Comparison of ENCODE assay signal across 32 cellular contexts in the genomic region with DNA sequence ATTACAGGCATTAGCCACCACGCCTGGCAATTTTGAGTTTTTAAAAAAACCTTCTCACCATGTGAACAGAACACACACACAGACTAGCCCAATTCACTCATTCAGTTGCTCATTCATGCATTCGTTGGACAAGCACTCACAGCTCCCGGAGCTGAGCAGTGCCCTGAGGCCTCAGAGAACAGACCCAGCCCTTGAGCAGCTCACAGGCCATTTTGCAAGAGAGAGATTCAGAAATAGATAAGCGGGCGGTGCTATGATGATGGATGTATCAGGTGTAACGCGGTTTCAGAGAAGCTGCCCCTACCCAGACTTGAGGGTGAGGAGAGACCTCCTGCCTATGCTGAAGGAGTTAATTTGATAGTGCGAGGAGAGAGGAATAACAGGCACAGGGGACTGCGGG. TPM values are rescaled to one million over a fixed set of nuclear protein-coding genes. Genes with fewer than 3 reads are reported as not detected.
"Had no signal": no experiment of that assay in that cellular context is flagged by ENCODE, and none has a peak within 500 bp of the region (broad histone marks: within the 10 kb centered on the region; RNA-seq: fewer than 3 reads in every experiment).

No MANE protein-coding gene starts in this region.

- H3K9me3 Mint-ChIP-seq: activated naive CD4-positive, alpha-beta T cell treated with anti-CD3 and anti-CD28 coated beads, Interleukin-2, amount 10 ng/mL, durations not matched to agents 7 days and 5 days; activated T-helper 1 cell treated with anti-CD3 and anti-CD28 coated beads, Interleukin-12 subunit alpha, Interleukin-12 subunit beta, Interleukin-2, Interleukin-4 antibody, amounts not matched to agents 30 ng/mL and 10 ng/mL and 1 ng/mL, durations not matched to agents 14 hours and 24 hours and 36 hours; effector memory CD8-positive, alpha-beta T cell; nephron; stimulated activated memory B cell treated with anti-CD40 and anti-IgM and Interleukin-4, amounts not matched to agents 10 μg/mL and 1 μg/mL and 100 μg/mL, for 72 hours; stimulated activated naive CD8-positive, alpha-beta T cell treated with anti-CD3 and anti-CD28 coated beads, Interleukin-15, amount 100 ng/mL, for 72 hours; T-helper 2 cell treated with Interferon-gamma antibody and Interleukin-4, amounts not matched to agents 5 μg/mL and 100 μg/mL, for 36 hours had no signal

- H3K27me3 ChIP-seq: brain microvascular endothelial cell, left lung, pancreas, upper lobe of right lung had no signal

- H3K27me3 Mint-ChIP-seq: effector memory CD8-positive, alpha-beta T cell; stimulated activated memory B cell treated with anti-CD40 and anti-IgM and Interleukin-4, amounts not matched to agents 10 μg/mL and 1 μg/mL and 100 μg/mL, for 72 hours had no signal

- H3K36me3 Mint-ChIP-seq: activated naive CD4-positive, alpha-beta T cell treated with anti-CD3 and anti-CD28 coated beads, Interleukin-2, amount 10 ng/mL, durations not matched to agents 7 days and 5 days had no signal

- DNase-seq: activated CD4-positive, alpha-beta T cell treated with anti-CD3 and anti-CD28 coated beads for 36 hours; activated CD4-positive, alpha-beta T cell treated with anti-CD3 and anti-CD28 coated beads, Interleukin-2, amount 50 U/mL, for 4 hours; activated CD4-positive, CD25-positive, alpha-beta regulatory T cell; activated CD8-positive, alpha-beta memory T cell treated with anti-CD3 and anti-CD28 coated beads for 24 hours; activated gamma-delta T cell; activated naive CD4-positive, alpha-beta T cell treated with anti-CD3 and anti-CD28 coated beads, Interleukin-2, amount 10 ng/mL, durations not matched to agents 7 days and 5 days; amniotic stem cell; brain microvascular endothelial cell; effector memory CD8-positive, alpha-beta T cell; foreskin fibroblast; head of caudate nucleus; kidney glomerular epithelial cell; left lung; mucosa of descending colon; pancreas; retina; stimulated activated CD4-positive, alpha-beta T cell treated with anti-CD3 and anti-CD28 coated beads, Interleukin-4, amount 100 ng/mL, for 4 hours; stimulated activated CD8-positive, alpha-beta memory T cell treated with anti-CD3 and anti-CD28 coated beads, Interleukin-4, amount 100 ng/mL, for 48 hours; stimulated activated naive CD8-positive, alpha-beta T cell treated with anti-CD3 and anti-CD28 coated beads, Interleukin-15, amount 100 ng/mL, for 72 hours; substantia nigra; upper lobe of right lung had no signal

- H3K9me3 ChIP-seq: left lung, mucosa of descending colon, pancreas, prostate gland, upper lobe of right lung had no signal

- H3K4me1 Mint-ChIP-seq: activated CD4-positive, alpha-beta T cell treated with anti-CD3 and anti-CD28 coated beads for 36 hours; stimulated activated naive CD8-positive, alpha-beta T cell treated with anti-CD3 and anti-CD28 coated beads, Interleukin-15, amount 100 ng/mL, for 72 hours had no signal

- H3K4me3 ChIP-seq: coronary artery, left lung, lung, mucosa of descending colon, pancreas, prostate gland, skin epidermis, upper lobe of right lung had no signal

- H3K27ac Mint-ChIP-seq: activated CD4-positive, alpha-beta T cell treated with anti-CD3 and anti-CD28 coated beads for 36 hours; activated naive CD4-positive, alpha-beta T cell treated with anti-CD3 and anti-CD28 coated beads, Interleukin-2, amount 10 ng/mL, durations not matched to agents 7 days and 5 days; activated T-helper 1 cell treated with anti-CD3 and anti-CD28 coated beads, Interleukin-12 subunit alpha, Interleukin-12 subunit beta, Interleukin-2, Interleukin-4 antibody, amounts not matched to agents 30 ng/mL and 10 ng/mL and 1 ng/mL, durations not matched to agents 14 hours and 24 hours and 36 hours; effector memory CD8-positive, alpha-beta T cell; nephron; stimulated activated memory B cell treated with anti-CD40 and anti-IgM and Interleukin-4, amounts not matched to agents 10 μg/mL and 1 μg/mL and 100 μg/mL, for 72 hours; stimulated activated naive CD8-positive, alpha-beta T cell treated with anti-CD3 and anti-CD28 coated beads, Interleukin-15, amount 100 ng/mL, for 72 hours; T-helper 2 cell treated with Interferon-gamma antibody and Interleukin-4, amounts not matched to agents 5 μg/mL and 100 μg/mL, for 36 hours had no signal

- H3K4me1 ChIP-seq: pancreas, prostate gland had no signal

- H3K36me3 ChIP-seq: brain microvascular endothelial cell, pancreas, prostate gland, upper lobe of right lung had no signal

- ATAC-seq: activated CD4-positive, alpha-beta T cell treated with anti-CD3 and anti-CD28 coated beads for 36 hours; effector memory CD8-positive, alpha-beta T cell; esophagus mucosa; left lung; mucosa of descending colon; pancreas; sciatic nerve; stimulated activated memory B cell treated with anti-CD40 and anti-IgM and Interleukin-4, amounts not matched to agents 10 μg/mL and 1 μg/mL and 100 μg/mL, for 72 hours; stimulated activated naive CD8-positive, alpha-beta T cell treated with anti-CD3 and anti-CD28 coated beads, Interleukin-15, amount 100 ng/mL, for 72 hours; upper lobe of right lung had no signal

- H3K4me3 Mint-ChIP-seq: activated CD4-positive, alpha-beta T cell treated with anti-CD3 and anti-CD28 coated beads for 36 hours; activated naive CD4-positive, alpha-beta T cell treated with anti-CD3 and anti-CD28 coated beads, Interleukin-2, amount 10 ng/mL, durations not matched to agents 7 days and 5 days; activated T-helper 1 cell treated with anti-CD3 and anti-CD28 coated beads, Interleukin-12 subunit alpha, Interleukin-12 subunit beta, Interleukin-2, Interleukin-4 antibody, amounts not matched to agents 30 ng/mL and 10 ng/mL and 1 ng/mL, durations not matched to agents 14 hours and 24 hours and 36 hours; effector memory CD8-positive, alpha-beta T cell; nephron; stimulated activated memory B cell treated with anti-CD40 and anti-IgM and Interleukin-4, amounts not matched to agents 10 μg/mL and 1 μg/mL and 100 μg/mL, for 72 hours; stimulated activated naive CD8-positive, alpha-beta T cell treated with anti-CD3 and anti-CD28 coated beads, Interleukin-15, amount 100 ng/mL, for 72 hours; T-helper 2 cell treated with Interferon-gamma antibody and Interleukin-4, amounts not matched to agents 5 μg/mL and 100 μg/mL, for 36 hours had no signal

- H3K27ac ChIP-seq: brain microvascular endothelial cell, coronary artery, pancreas, prostate gland, upper lobe of right lung had no signal

RNA-seq across cellular contexts. Expression of gene PTAFR, which starts 18.6 kb away (rescaled TPM):
- total RNA-seq: myocyte had no signal
